In the genomic region with DNA sequence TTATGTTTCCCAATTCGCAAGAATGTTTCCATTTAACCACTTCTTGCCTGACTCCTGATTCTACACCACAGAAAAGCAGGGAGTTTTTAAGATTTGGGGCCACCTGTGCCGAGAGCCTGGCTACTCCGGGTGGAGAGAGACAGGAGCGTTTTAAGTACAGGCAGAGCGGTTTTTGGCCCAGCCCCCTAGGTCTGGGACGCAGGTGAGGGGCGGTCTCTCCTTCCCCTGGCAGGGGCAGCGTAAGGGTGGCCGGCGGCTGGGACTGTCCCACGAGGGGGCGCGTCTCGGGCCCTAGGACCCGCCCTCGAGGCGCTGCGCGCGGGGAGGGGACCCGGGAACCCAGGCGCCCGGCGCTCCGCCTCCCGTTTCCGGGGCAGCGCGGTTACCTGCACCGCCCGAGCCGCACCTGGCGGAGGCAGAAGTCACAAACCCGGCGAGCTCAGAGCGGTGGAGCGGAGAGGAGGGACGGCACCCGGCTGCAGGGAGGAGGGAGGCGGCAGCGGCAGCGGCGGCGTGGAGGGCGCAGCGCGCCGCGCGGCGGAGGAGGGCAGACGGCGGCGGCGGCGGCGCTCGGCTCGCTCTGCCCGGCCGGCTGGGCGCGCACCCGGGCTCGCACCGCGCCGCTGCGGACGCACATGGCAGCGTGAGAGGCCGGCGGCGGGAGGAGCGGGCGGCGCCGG, we compare ENCODE assay signal across 1 cellular context.
A peak's percentile ranks its signal among the peaks of the same experiment; 100 is the strongest.
TF ChIP-seq lines count a peak whose summit lies in the region.

A gene (plus strand): TSS at position 365 of the 680 bp plus-strand sequence. CDS start 508 bp downstream, outside the sequence.

TF ChIP-seq in HepG2, 621 proteins besides CTCF, POLR2A, EP300 and RAD21 (continued from another document and continues in another):
- TF ChIP-seq ZNF589 (CRISPR knock-in tag; conservative IDR thresholded peaks at IDR 0.05) = no peak
- TF ChIP-seq JDP2 (CRISPR knock-in tag; IDR thresholded peaks at IDR 0.05; ENCODE audit: borderline replicate concordance) = no peak; the same call in 1 of the 2 replicates
- TF ChIP-seq, protein P1, sequence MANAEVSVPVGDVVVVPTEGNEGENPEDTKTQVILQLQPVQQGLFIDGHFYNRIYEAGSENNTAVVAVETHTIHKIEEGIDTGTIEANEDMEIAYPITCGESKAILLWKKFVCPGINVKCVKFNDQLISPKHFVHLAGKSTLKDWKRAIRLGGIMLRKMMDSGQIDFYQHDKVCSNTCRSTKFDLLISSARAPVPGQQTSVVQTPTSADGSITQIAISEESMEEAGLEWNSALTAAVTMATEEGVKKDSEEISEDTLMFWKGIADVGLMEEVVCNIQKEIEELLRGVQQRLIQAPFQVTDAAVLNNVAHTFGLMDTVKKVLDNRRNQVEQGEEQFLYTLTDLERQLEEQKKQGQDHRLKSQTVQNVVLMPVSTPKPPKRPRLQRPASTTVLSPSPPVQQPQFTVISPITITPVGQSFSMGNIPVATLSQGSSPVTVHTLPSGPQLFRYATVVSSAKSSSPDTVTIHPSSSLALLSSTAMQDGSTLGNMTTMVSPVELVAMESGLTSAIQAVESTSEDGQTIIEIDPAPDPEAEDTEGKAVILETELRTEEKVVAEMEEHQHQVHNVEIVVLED (CRISPR knock-in tag; IDR thresholded peaks at IDR 0.05; ENCODE audit: borderline replicate concordance) = peak; percentile 51; the same call in 1 of the 2 replicates
- TF ChIP-seq FOSL1 (CRISPR knock-in tag; IDR thresholded peaks at IDR 0.05; ENCODE audit: borderline replicate concordance) = no peak
- TF ChIP-seq ZNF136 (CRISPR knock-in tag; IDR thresholded peaks at IDR 0.05; ENCODE audit: low read depth) = no peak
- TF ChIP-seq YEATS4 (CRISPR knock-in tag; IDR thresholded peaks at IDR 0.05; ENCODE audit: borderline replicate concordance) = peak; percentile 28; the same call in 1 of the 2 replicates
- TF ChIP-seq ZNF496 (CRISPR knock-in tag; IDR thresholded peaks at IDR 0.05; ENCODE audit: insufficient replicate concordance) = no peak
- TF ChIP-seq, protein P2, sequence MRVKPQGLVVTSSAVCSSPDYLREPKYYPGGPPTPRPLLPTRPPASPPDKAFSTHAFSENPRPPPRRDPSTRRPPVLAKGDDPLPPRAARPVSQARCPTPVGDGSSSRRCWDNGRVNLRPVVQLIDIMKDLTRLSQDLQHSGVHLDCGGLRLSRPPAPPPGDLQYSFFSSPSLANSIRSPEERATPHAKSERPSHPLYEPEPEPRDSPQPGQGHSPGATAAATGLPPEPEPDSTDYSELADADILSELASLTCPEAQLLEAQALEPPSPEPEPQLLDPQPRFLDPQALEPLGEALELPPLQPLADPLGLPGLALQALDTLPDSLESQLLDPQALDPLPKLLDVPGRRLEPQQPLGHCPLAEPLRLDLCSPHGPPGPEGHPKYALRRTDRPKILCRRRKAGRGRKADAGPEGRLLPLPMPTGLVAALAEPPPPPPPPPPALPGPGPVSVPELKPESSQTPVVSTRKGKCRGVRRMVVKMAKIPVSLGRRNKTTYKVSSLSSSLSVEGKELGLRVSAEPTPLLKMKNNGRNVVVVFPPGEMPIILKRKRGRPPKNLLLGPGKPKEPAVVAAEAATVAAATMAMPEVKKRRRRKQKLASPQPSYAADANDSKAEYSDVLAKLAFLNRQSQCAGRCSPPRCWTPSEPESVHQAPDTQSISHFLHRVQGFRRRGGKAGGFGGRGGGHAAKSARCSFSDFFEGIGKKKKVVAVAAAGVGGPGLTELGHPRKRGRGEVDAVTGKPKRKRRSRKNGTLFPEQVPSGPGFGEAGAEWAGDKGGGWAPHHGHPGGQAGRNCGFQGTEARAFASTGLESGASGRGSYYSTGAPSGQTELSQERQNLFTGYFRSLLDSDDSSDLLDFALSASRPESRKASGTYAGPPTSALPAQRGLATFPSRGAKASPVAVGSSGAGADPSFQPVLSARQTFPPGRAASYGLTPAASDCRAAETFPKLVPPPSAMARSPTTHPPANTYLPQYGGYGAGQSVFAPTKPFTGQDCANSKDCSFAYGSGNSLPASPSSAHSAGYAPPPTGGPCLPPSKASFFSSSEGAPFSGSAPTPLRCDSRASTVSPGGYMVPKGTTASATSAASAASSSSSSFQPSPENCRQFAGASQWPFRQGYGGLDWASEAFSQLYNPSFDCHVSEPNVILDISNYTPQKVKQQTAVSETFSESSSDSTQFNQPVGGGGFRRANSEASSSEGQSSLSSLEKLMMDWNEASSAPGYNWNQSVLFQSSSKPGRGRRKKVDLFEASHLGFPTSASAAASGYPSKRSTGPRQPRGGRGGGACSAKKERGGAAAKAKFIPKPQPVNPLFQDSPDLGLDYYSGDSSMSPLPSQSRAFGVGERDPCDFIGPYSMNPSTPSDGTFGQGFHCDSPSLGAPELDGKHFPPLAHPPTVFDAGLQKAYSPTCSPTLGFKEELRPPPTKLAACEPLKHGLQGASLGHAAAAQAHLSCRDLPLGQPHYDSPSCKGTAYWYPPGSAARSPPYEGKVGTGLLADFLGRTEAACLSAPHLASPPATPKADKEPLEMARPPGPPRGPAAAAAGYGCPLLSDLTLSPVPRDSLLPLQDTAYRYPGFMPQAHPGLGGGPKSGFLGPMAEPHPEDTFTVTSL (CRISPR knock-in tag; IDR thresholded peaks at IDR 0.05; ENCODE audit: borderline replicate concordance) = no peak
- TF ChIP-seq, protein P3, sequence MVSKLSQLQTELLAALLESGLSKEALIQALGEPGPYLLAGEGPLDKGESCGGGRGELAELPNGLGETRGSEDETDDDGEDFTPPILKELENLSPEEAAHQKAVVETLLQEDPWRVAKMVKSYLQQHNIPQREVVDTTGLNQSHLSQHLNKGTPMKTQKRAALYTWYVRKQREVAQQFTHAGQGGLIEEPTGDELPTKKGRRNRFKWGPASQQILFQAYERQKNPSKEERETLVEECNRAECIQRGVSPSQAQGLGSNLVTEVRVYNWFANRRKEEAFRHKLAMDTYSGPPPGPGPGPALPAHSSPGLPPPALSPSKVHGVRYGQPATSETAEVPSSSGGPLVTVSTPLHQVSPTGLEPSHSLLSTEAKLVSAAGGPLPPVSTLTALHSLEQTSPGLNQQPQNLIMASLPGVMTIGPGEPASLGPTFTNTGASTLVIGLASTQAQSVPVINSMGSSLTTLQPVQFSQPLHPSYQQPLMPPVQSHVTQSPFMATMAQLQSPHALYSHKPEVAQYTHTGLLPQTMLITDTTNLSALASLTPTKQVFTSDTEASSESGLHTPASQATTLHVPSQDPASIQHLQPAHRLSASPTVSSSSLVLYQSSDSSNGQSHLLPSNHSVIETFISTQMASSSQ (IDR thresholded peaks at IDR 0.05; ENCODE audit: low read depth) = no peak
- TF ChIP-seq, protein P3 (CRISPR knock-in tag; IDR thresholded peaks at IDR 0.05; ENCODE audit: borderline replicate concordance) = 0 out of 2 replicates have a peak, but pooled peaks have one; percentile 13
- TF ChIP-seq EEA1 (CRISPR knock-in tag; IDR thresholded peaks at IDR 0.05; ENCODE audit: borderline replicate concordance) = no peak
- TF ChIP-seq NFKB2 (CRISPR knock-in tag; IDR thresholded peaks at IDR 0.05; ENCODE audit: borderline replicate concordance) = peak; percentile 51; the same call in 1 of the 2 replicates
- TF ChIP-seq RORA (CRISPR knock-in tag; IDR thresholded peaks at IDR 0.05) = no peak
- TF ChIP-seq, protein P4, sequence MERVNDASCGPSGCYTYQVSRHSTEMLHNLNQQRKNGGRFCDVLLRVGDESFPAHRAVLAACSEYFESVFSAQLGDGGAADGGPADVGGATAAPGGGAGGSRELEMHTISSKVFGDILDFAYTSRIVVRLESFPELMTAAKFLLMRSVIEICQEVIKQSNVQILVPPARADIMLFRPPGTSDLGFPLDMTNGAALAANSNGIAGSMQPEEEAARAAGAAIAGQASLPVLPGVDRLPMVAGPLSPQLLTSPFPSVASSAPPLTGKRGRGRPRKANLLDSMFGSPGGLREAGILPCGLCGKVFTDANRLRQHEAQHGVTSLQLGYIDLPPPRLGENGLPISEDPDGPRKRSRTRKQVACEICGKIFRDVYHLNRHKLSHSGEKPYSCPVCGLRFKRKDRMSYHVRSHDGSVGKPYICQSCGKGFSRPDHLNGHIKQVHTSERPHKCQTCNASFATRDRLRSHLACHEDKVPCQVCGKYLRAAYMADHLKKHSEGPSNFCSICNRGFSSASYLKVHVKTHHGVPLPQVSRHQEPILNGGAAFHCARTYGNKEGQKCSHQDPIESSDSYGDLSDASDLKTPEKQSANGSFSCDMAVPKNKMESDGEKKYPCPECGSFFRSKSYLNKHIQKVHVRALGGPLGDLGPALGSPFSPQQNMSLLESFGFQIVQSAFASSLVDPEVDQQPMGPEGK (CRISPR knock-in tag; IDR thresholded peaks at IDR 0.05) = peak; percentile 78; the same call in 1 of the 2 replicates
- TF ChIP-seq ZNF563 (CRISPR knock-in tag; IDR thresholded peaks at IDR 0.05) = peak; percentile 57; the same call in 1 of the 2 replicates
- TF ChIP-seq MAF1 (CRISPR knock-in tag; IDR thresholded peaks at IDR 0.05; ENCODE audit: borderline replicate concordance) = no peak
- TF ChIP-seq GLI4 (CRISPR knock-in tag; IDR thresholded peaks at IDR 0.05; ENCODE audit: borderline replicate concordance) = no peak
- no peak for TF ChIP-seq NFE2L1 (CRISPR knock-in tag; IDR thresholded peaks at IDR 0.05; ENCODE audit: borderline replicate concordance)
- no peak for TF ChIP-seq TCF12 (IDR thresholded peaks at IDR 0.05)
- TF ChIP-seq TCF12 (CRISPR knock-in tag; IDR thresholded peaks at IDR 0.05) = no peak
- TF ChIP-seq HDAC2 (CRISPR knock-in tag; IDR thresholded peaks at IDR 0.05) = peak; percentile 49; the same call in 1 of the 2 replicates
- TF ChIP-seq, protein P5, sequence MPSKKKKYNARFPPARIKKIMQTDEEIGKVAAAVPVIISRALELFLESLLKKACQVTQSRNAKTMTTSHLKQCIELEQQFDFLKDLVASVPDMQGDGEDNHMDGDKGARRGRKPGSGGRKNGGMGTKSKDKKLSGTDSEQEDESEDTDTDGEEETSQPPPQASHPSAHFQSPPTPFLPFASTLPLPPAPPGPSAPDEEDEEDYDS (CRISPR knock-in tag; IDR thresholded peaks at IDR 0.05) = peak; percentile 46; the same call in 1 of the 2 replicates
- TF ChIP-seq ZNF34 (CRISPR knock-in tag; IDR thresholded peaks at IDR 0.05; ENCODE audit: borderline replicate concordance) = no peak
- TF ChIP-seq ISL2 (CRISPR knock-in tag; IDR thresholded peaks at IDR 0.05) = no peak
- TF ChIP-seq, protein P6, sequence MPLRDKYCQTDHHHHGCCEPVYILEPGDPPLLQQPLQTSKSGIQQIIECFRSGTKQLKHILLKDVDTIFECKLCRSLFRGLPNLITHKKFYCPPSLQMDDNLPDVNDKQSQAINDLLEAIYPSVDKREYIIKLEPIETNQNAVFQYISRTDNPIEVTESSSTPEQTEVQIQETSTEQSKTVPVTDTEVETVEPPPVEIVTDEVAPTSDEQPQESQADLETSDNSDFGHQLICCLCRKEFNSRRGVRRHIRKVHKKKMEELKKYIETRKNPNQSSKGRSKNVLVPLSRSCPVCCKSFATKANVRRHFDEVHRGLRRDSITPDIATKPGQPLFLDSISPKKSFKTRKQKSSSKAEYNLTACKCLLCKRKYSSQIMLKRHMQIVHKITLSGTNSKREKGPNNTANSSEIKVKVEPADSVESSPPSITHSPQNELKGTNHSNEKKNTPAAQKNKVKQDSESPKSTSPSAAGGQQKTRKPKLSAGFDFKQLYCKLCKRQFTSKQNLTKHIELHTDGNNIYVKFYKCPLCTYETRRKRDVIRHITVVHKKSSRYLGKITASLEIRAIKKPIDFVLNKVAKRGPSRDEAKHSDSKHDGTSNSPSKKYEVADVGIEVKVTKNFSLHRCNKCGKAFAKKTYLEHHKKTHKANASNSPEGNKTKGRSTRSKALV (CRISPR knock-in tag; IDR thresholded peaks at IDR 0.05) = peak; percentile 92
- TF ChIP-seq TAF1 (CRISPR knock-in tag; IDR thresholded peaks at IDR 0.05) = 0 out of 2 replicates have a peak, but pooled peaks have one; percentile 20
- TF ChIP-seq, protein P7, sequence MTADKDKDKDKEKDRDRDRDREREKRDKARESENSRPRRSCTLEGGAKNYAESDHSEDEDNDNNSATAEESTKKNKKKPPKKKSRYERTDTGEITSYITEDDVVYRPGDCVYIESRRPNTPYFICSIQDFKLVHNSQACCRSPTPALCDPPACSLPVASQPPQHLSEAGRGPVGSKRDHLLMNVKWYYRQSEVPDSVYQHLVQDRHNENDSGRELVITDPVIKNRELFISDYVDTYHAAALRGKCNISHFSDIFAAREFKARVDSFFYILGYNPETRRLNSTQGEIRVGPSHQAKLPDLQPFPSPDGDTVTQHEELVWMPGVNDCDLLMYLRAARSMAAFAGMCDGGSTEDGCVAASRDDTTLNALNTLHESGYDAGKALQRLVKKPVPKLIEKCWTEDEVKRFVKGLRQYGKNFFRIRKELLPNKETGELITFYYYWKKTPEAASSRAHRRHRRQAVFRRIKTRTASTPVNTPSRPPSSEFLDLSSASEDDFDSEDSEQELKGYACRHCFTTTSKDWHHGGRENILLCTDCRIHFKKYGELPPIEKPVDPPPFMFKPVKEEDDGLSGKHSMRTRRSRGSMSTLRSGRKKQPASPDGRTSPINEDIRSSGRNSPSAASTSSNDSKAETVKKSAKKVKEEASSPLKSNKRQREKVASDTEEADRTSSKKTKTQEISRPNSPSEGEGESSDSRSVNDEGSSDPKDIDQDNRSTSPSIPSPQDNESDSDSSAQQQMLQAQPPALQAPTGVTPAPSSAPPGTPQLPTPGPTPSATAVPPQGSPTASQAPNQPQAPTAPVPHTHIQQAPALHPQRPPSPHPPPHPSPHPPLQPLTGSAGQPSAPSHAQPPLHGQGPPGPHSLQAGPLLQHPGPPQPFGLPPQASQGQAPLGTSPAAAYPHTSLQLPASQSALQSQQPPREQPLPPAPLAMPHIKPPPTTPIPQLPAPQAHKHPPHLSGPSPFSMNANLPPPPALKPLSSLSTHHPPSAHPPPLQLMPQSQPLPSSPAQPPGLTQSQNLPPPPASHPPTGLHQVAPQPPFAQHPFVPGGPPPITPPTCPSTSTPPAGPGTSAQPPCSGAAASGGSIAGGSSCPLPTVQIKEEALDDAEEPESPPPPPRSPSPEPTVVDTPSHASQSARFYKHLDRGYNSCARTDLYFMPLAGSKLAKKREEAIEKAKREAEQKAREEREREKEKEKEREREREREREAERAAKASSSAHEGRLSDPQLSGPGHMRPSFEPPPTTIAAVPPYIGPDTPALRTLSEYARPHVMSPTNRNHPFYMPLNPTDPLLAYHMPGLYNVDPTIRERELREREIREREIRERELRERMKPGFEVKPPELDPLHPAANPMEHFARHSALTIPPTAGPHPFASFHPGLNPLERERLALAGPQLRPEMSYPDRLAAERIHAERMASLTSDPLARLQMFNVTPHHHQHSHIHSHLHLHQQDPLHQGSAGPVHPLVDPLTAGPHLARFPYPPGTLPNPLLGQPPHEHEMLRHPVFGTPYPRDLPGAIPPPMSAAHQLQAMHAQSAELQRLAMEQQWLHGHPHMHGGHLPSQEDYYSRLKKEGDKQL (CRISPR knock-in tag; IDR thresholded peaks at IDR 0.05; ENCODE audit: low read depth) = no peak
